In the genomic region with DNA sequence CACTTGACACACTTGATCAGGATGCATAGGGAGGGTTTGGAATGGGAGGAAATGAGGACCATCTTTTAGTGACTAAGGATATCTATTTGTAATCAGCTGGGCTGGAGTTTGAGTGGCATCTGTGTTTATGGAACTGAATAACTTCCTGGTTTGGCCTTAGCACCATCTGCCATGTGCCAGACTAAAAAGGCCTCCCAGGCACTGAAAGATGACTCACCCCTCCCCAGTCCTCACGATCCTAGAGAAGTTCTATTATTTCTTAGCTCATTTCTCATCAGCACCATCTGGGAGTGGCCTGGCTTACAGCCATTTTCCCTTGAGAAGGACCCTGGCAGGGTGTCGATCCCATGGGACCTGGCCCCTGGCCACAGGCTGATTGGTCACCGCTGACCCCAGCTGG, we compare ENCODE assay signal across 15 cellular contexts. TPM values are rescaled to one million over a fixed set of nuclear protein-coding genes. Genes with fewer than 3 reads are reported as not detected.
DNase-seq lines count a peak whose midpoint lies in the region; ATAC-seq and TF ChIP-seq lines count a peak whose summit lies in the region.
"Had no signal": no experiment of that assay in that cellular context is flagged by ENCODE, and none has a peak within 500 bp of the region (broad histone marks: within the 10 kb centered on the region; RNA-seq: fewer than 3 reads in every experiment).

No MANE protein-coding gene starts in this region.

- no peak overlapping the region for H3K4ac ChIP-seq in IMR-90 (ENCODE audit: low read depth, low read length)

- H4K91ac ChIP-seq in IMR-90 (ENCODE audit: insufficient read depth, low read depth, low read length) = no peak overlapping the region

- H2AK9ac ChIP-seq in IMR-90 (replicated peaks; ENCODE audit: low read depth, low read length, poor library complexity) = no peak overlapping the region

- H3K9me1 ChIP-seq in IMR-90 (ENCODE audit: insufficient read depth, low read length) = no peaks in the 10 kb centered on the region

- no peak overlapping the region for H4K8ac ChIP-seq in IMR-90 (ENCODE audit: low read depth in 2 of 2, low read length in 2 of 2)

- TF ChIP-seq RAD21 in IMR-90 (IDR thresholded peaks at IDR 0.05; ENCODE audit: low read length) = no peak

- no peaks in the 10 kb centered on the region for H3K79me1 ChIP-seq in IMR-90 (ENCODE audit: low read depth in 1 of 2, low read length in 2 of 2)

- CTCF ChIA-PET in IMR-90 (lab: Yijun Ruan, JAX) = no interaction called here

- DNase-seq in DMS53 (lab: John Stamatoyannopoulos, UW) (peak; percentile 83), IMR-90 (peak; percentile 40), SW480 (ENCODE audit: low spot score) (peak; percentile 13), iris pigment epithelial cell (ENCODE audit: low read depth) (peak; percentile 36), NCI-H1436 (lab: John Stamatoyannopoulos, UW) (no peak), sciatic nerve (ENCODE audit: low spot score) (no peak), NOMO-1 treated with dmso at 0.1 percent for 144 hours (lab: John Stamatoyannopoulos, UW; ENCODE audit: unreplicated experiment) (no peak)
- DNase-seq: activated CD4-positive, alpha-beta T cell treated with anti-CD3 and anti-CD28 coated beads, Interleukin-2, amount 50 U/mL, for 1 hour; H7; NCI-H510A treated with DMSO at 0.1 percent for 48 hours; stimulated activated CD4-positive, alpha-beta T cell treated with anti-CD3 and anti-CD28 coated beads, Interleukin-12 subunit alpha, Interleukin-12 subunit beta, amount 100 ng/mL, for 4 hours; thyroid gland had no signal

- H3K9ac ChIP-seq in IMR-90 (ENCODE audit: low read depth, low read length) = no peak overlapping the region

- H2BK15ac ChIP-seq in IMR-90 (ENCODE audit: low read depth, low read length) = no peak overlapping the region

- dilution Hi-C loops in IMR-90 (cut with HindIII; ENCODE audit: low sequenced_read_pairs, unreplicated experiment) = no loop called here

- H4K20me1 ChIP-seq in IMR-90 (ENCODE audit: insufficient read depth, low read length) = no peaks in the 10 kb centered on the region

- intact Hi-C loops in IMR-90 (cut with micrococcal nuclease) (no loop called here), sciatic nerve (cut with DNase I) (no loop called here)

- TF ChIP-seq CTCF in IMR-90 (conservative IDR thresholded peaks at IDR 0.05; ENCODE audit: low read depth, low read length) = no peak

- no peak overlapping the region for H4K5ac ChIP-seq in IMR-90 (ENCODE audit: low read depth, low read length)

- POLR2A ChIA-PET in IMR-90 (lab: Charles Lee; ENCODE audit: unreplicated experiment) = no interaction called here

- TF ChIP-seq POLR2A in IMR-90 (IDR thresholded peaks at IDR 0.05; ENCODE audit: low read depth, low read length) = no peak

- H2BK5ac ChIP-seq in IMR-90 (ENCODE audit: low read depth, low read length, poor library complexity, severe bottlenecking) = no peak overlapping the region

- H2BK120ac ChIP-seq in IMR-90 (ENCODE audit: low read depth, low read length) = no peak overlapping the region

- no peak overlapping the region for H3K4me2 ChIP-seq in IMR-90 (ENCODE audit: low read depth, low read length)

- peaks cover 23% of the 10 kb centered on the region for H3K27me3 ChIP-seq in IMR-90 (ENCODE audit: control insufficient read depth, insufficient read depth, low read length)
- H3K27me3 ChIP-seq: thyroid gland had no signal

- no peak overlapping the region for H3K27ac ChIP-seq in IMR-90 (ENCODE audit: insufficient read depth, low read length)
- H3K27ac ChIP-seq: cardiac muscle cell, thyroid gland had no signal

- no peak overlapping the region for H2AK5ac ChIP-seq in IMR-90 (ENCODE audit: low read depth, low read length)

- H3K56ac ChIP-seq in IMR-90 (ENCODE audit: extremely low read depth, insufficient read depth, low read length) = no peak overlapping the region

- H3K9me3 ChIP-seq in IMR-90 (ENCODE audit: control insufficient read depth, insufficient read depth, low read length) = no peaks in the 10 kb centered on the region
- H3K9me3 ChIP-seq: thyroid gland had no signal

- H3K14ac ChIP-seq in IMR-90 (replicated peaks; ENCODE audit: low read depth, low read length) = no peak overlapping the region

- no peaks in the 10 kb centered on the region for H3K4me1 ChIP-seq in IMR-90 (ENCODE audit: control insufficient read depth, insufficient read depth, low read length)
- H3K4me1 ChIP-seq: thyroid gland had no signal

- H2AFZ ChIP-seq in IMR-90 (replicated peaks; ENCODE audit: low read length, poor library complexity) = no peak overlapping the region

- ATAC-seq in IMR-90 (ENCODE audit: low read depth) = peak; percentile 46; the same call in 1 of the 2 replicates
- no peak for ATAC-seq in sciatic nerve
- ATAC-seq: GM12878 had no signal

- in situ Hi-C loops in IMR-90 (cut with MboI; ENCODE audit: low sequenced_read_pairs) = no loop called here

- no peak overlapping the region for H3K18ac ChIP-seq in IMR-90 (ENCODE audit: low read depth, low read length)

- no TSS peak for BruUV-seq in IMR-90 (replicated peaks; lab: Mats Ljungman, UMichigan)

- H3K23ac ChIP-seq in IMR-90 (ENCODE audit: low read depth, low read length) = no peak overlapping the region

- H3K4me3 ChIP-seq in IMR-90 (ENCODE audit: insufficient read depth, low read depth, low read length) = no peak overlapping the region
- H3K4me3 ChIP-seq: cardiac muscle cell, GM12878, thyroid gland had no signal

- no CpG with 5 or more reads among the region's 3 CpGs for WGBS in IMR-90 (ENCODE audit: extremely low coverage in 2 of 2, insufficient read length in 1 of 2), 2 experiments

- no peak overlapping the region for H2BK20ac ChIP-seq in IMR-90 (ENCODE audit: low read depth, low read length)

- H3K36me3 ChIP-seq in IMR-90 (ENCODE audit: control insufficient read depth, insufficient read depth, low read length) = no peaks in the 10 kb centered on the region
- H3K36me3 ChIP-seq: cardiac muscle cell, thyroid gland had no signal

TF ChIP-seq in IMR-90, 13 proteins besides CTCF, POLR2A, EP300 and RAD21:
- TF ChIP-seq RCOR1 (IDR thresholded peaks at IDR 0.05; ENCODE audit: insufficient replicate concordance, low read length) (no peak), MAZ (IDR thresholded peaks at IDR 0.05; ENCODE audit: borderline replicate concordance, low read depth, low read length) (no peak), FOS (IDR thresholded peaks at IDR 0.05; ENCODE audit: low read depth, low read length) (no peak), NFE2L2 (IDR thresholded peaks at IDR 0.05; ENCODE audit: low read depth, low read length) (no peak), MAFK (IDR thresholded peaks at IDR 0.05; ENCODE audit: low read depth, low read length) (no peak), MXI1 (IDR thresholded peaks at IDR 0.05; ENCODE audit: borderline replicate concordance, low read depth, low read length) (no peak), SMC3 (IDR thresholded peaks at IDR 0.05; ENCODE audit: low read depth, low read length) (no peak), BHLHE40 (IDR thresholded peaks at IDR 0.05; ENCODE audit: low read depth, low read length) (no peak), RFX5 (IDR thresholded peaks at IDR 0.05; ENCODE audit: low read depth, low read length) (no peak), CEBPB (IDR thresholded peaks at IDR 0.05; ENCODE audit: low read depth, low read length) (no peak), CHD1 (IDR thresholded peaks at IDR 0.05; ENCODE audit: low read depth, low read length) (no peak)
- TF ChIP-seq, protein P1, sequence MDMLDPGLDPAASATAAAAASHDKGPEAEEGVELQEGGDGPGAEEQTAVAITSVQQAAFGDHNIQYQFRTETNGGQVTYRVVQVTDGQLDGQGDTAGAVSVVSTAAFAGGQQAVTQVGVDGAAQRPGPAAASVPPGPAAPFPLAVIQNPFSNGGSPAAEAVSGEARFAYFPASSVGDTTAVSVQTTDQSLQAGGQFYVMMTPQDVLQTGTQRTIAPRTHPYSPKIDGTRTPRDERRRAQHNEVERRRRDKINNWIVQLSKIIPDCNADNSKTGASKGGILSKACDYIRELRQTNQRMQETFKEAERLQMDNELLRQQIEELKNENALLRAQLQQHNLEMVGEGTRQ (IDR thresholded peaks at IDR 0.05; ENCODE audit: low read depth, low read length) = no peak
- TF ChIP-seq, protein P2, sequence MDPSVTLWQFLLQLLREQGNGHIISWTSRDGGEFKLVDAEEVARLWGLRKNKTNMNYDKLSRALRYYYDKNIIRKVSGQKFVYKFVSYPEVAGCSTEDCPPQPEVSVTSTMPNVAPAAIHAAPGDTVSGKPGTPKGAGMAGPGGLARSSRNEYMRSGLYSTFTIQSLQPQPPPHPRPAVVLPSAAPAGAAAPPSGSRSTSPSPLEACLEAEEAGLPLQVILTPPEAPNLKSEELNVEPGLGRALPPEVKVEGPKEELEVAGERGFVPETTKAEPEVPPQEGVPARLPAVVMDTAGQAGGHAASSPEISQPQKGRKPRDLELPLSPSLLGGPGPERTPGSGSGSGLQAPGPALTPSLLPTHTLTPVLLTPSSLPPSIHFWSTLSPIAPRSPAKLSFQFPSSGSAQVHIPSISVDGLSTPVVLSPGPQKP (IDR thresholded peaks at IDR 0.05; ENCODE audit: borderline replicate concordance, low read depth, low read length) = no peak

RNA-seq across cellular contexts. Expression of a gene that starts 23.9 kb away (rescaled TPM):
- total RNA-seq in IMR-90 (2012; rRNA removed) (not detected in 2 replicates), sciatic nerve (6.3 TPM)
- polyA plus RNA-seq in IMR-90 (2012; rRNA removed) = not detected in 2 replicates
- polyA plus RNA-seq in IMR-90 (2012; cell fraction: cytosol; rRNA removed) = not detected in 2 replicates
- polyA plus RNA-seq in IMR-90 (2012; cell fraction: nucleus; rRNA removed; ENCODE audit: low replicate concordance) = not detected in 2 replicates
- total RNA-seq: GM12878, H7, osteoblast had no signal

Comparison
In these comparisons a context has a peak if more than half of its experiments do, and no peak if none do; other contexts are left out.
1. DNase-seq: peak in DMS53 (single experiment), IMR-90 (single experiment), SW480 (single experiment) and iris pigment epithelial cell (single experiment); none in NCI-H1436 (single experiment), sciatic nerve (single experiment) and NOMO-1 treated with dmso at 0.1 percent for 144 hours (single experiment).